9 cellular contexts compared by ENCODE assay signal in genomic region chr4:24793219-24794005, GRCh38. TPM values are rescaled to one million over a fixed set of nuclear protein-coding genes. Genes with fewer than 3 reads are reported as not detected.
DNase-seq lines count a peak whose midpoint lies in the region; ATAC-seq and TF ChIP-seq lines count a peak whose summit lies in the region.
"Had no signal": no experiment of that assay in that cellular context is flagged by ENCODE, and none has a peak within 500 bp of the region (broad histone marks: within the 10 kb centered on the region; RNA-seq: fewer than 3 reads in every experiment).

No MANE protein-coding gene starts in this region.

- H3K4me3 Mint-ChIP-seq in chondrocyte (ENCODE audit: unreplicated experiment) (no peak overlapping the region), nephron (peak overlapping the region in 2 of 3 experiments; percentile 37 to 43)

- DNase-seq in chondrocyte (ENCODE audit: low spot score): no peak
- no peak for DNase-seq in activated naive CD4-positive, alpha-beta T cell (lab: John Stamatoyannopoulos, UW)
- no peak for DNase-seq in SHP77 treated with DMSO at 0.1 percent for 48 hours (lab: John Stamatoyannopoulos, UW)
- DNase-seq in HuH-7.5 (ENCODE audit: low spot score): no peak
- DNase-seq: KG1 had no signal

- H3K36me3 ChIP-seq in BLaER1: no peaks in the 10 kb centered on the region

- no peak overlapping the region for H3K27ac ChIP-seq in BLaER1

- TF ChIP-seq CTCF in chondrocyte (IDR thresholded peaks at IDR 0.05): peak; percentile 63
- peak in 2 of 3 experiments; percentile 16 to 27 for TF ChIP-seq CTCF in nephron (IDR thresholded peaks at IDR 0.05; ENCODE audit: unreplicated experiment in 3 of 3)

- H3K4me3 ChIP-seq in BLaER1: no peak overlapping the region

- peaks cover 4% of the 10 kb centered on the region for H3K9me3 Mint-ChIP-seq in chondrocyte (ENCODE audit: low read depth)
- peaks cover 4% of the 10 kb centered on the region for H3K9me3 Mint-ChIP-seq in nephron

- peak; percentile 37 for TF ChIP-seq RAD21 in Ishikawa (IDR thresholded peaks at IDR 0.05; ENCODE audit: low read depth)

- TF ChIP-seq EP300 in Ishikawa (IDR thresholded peaks at IDR 0.05; ENCODE audit: borderline replicate concordance): no peak

- H3K27me3 ChIP-seq in BLaER1: no peaks in the 10 kb centered on the region

- no peak overlapping the region for H3K27ac Mint-ChIP-seq in chondrocyte (ENCODE audit: unreplicated experiment)
- H3K27ac Mint-ChIP-seq in nephron: peak overlapping the region; percentile 27 to 66 (median 48)

- peaks cover 25% of the 10 kb centered on the region for H3K4me1 ChIP-seq in BLaER1

- ATAC-seq in GM18520 (IDR thresholded peaks at IDR 0.05; ENCODE audit: unreplicated experiment): no peak

- H4K20me1 ChIP-seq in BLaER1: no peaks in the 10 kb centered on the region

- H3K9me3 ChIP-seq in BLaER1: no peaks in the 10 kb centered on the region

- H3K27me3 Mint-ChIP-seq in chondrocyte (ENCODE audit: low read depth) (peaks cover 2% of the 10 kb centered on the region), nephron (ENCODE audit: low read depth) (peaks cover 22% of the 10 kb centered on the region)

- H3K36me3 Mint-ChIP-seq in chondrocyte (ENCODE audit: low read depth) (no peaks in the 10 kb centered on the region), nephron (ENCODE audit: low read depth) (no peaks in the 10 kb centered on the region)

- H3K4me1 Mint-ChIP-seq in chondrocyte (ENCODE audit: low read depth): peaks cover 29% of the 10 kb centered on the region
- peaks cover 23% of the 10 kb centered on the region for H3K4me1 Mint-ChIP-seq in nephron

- H3K9ac ChIP-seq in BLaER1: no peak overlapping the region

- H3K4me2 ChIP-seq in BLaER1: peak overlapping the region; percentile 40

TF ChIP-seq in Ishikawa, 13 proteins besides CTCF, POLR2A, EP300 and RAD21:
- no peak for TF ChIP-seq TCF12 (IDR thresholded peaks at IDR 0.05; ENCODE audit: low read depth)
- TF ChIP-seq FOXM1 (IDR thresholded peaks at IDR 0.05; ENCODE audit: borderline replicate concordance, low read depth): no peak
- TF ChIP-seq YY1 (IDR thresholded peaks at IDR 0.05; ENCODE audit: low read depth): no peak
- TF ChIP-seq CEBPB (IDR thresholded peaks at IDR 0.05): no peak
- TF ChIP-seq ZBTB7A (IDR thresholded peaks at IDR 0.05; ENCODE audit: low read depth): no peak
- no peak for TF ChIP-seq TEAD4 (IDR thresholded peaks at IDR 0.05)
- no peak for TF ChIP-seq USF1 (IDR thresholded peaks at IDR 0.05)
- TF ChIP-seq NFIC (IDR thresholded peaks at IDR 0.05): no peak

RNA-seq across cellular contexts. Expression of gene SOD3, which starts 2.0 kb away (rescaled TPM):
- 4.2 to 22.9 TPM (median 22.3 TPM) in 3 replicates for total RNA-seq in chondrocyte
